In the genomic region with DNA sequence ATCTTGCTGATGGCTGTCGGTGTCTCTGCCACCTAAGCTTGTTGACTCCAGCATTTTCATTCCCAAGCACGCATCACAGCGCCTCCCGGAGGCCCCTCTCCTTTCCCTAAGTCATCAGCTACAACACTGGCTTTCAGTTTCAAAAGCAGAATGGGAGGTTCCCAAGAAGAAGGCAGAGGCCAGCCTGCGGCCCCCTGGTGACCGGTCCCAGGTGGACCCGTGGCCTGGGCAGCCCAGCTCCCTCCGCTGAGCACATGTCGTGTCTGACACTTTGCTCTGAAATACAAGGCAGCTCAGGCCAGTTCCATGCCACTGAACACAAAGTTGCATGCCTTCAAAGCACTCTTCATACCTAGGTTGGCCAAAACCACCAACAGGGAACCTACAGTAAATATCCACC, we compare ENCODE assay signal across 10 cellular contexts. TPM values are rescaled to one million over a fixed set of nuclear protein-coding genes. Genes with fewer than 3 reads are reported as not detected.
A peak's percentile ranks its signal among the peaks of the same experiment; 100 is the strongest.
DNase-seq lines count a peak whose midpoint lies in the region; ATAC-seq, FAIRE-seq and TF ChIP-seq lines count a peak whose summit lies in the region.
"Had no signal": no experiment of that assay in that cellular context is flagged by ENCODE, and none has a peak within 500 bp of the region (broad histone marks: within the 10 kb centered on the region; RNA-seq: fewer than 3 reads in every experiment).

No MANE protein-coding gene starts in this region.

- no peak overlapping the region for H3K27ac ChIP-seq in CD4-positive, alpha-beta T cell (ENCODE audit: low read depth, low read length)
- H3K27ac ChIP-seq in pancreas = peak overlapping the region in 2 of 4 donors; percentile 58 to 81

- no peaks in the 10 kb centered on the region for H3K27me3 ChIP-seq in CD4-positive, alpha-beta T cell (ENCODE audit: control insufficient read depth, insufficient read depth, low read length)
- no peaks in the 10 kb centered on the region for H3K27me3 ChIP-seq in pancreas

- H3K9me3 Mint-ChIP-seq in CD4-positive, alpha-beta T cell = no peaks in the 10 kb centered on the region

- H3K4me1 Mint-ChIP-seq in CD4-positive, alpha-beta T cell (ENCODE audit: low read depth) = peaks cover 47% of the 10 kb centered on the region
- peaks cover 45% of the 10 kb centered on the region for H3K4me1 Mint-ChIP-seq in T-helper 17 cell

- no peak for DNase-seq in CD4-positive, alpha-beta T cell
- no peak for DNase-seq in T-helper 17 cell
- DNase-seq in fibroblast of pulmonary artery (ENCODE audit: low read depth) = peak; percentile 64
- DNase-seq in pancreas = no peak
- DNase-seq in stimulated activated CD4-positive, alpha-beta T cell treated with anti-CD3 and anti-CD28 coated beads, Interleukin-4, amount 100 ng/mL, for 1 hour = no peak
- DNase-seq: NCI-H1436 treated with DMSO at 0.1 percent for 48 hours had no signal

- FAIRE-seq in pancreas (lab: Jason Lieb, UNC) = no peak
- FAIRE-seq: G401.6 had no signal

- H3K36me3 Mint-ChIP-seq in CD4-positive, alpha-beta T cell (ENCODE audit: low read depth) = peaks cover 54% of the 10 kb centered on the region
- H3K36me3 Mint-ChIP-seq in T-helper 17 cell (ENCODE audit: low read depth) = peaks cover 2% of the 10 kb centered on the region

- TF ChIP-seq CTCF in CD4-positive, alpha-beta T cell (IDR thresholded peaks at IDR 0.05) = no peak
- TF ChIP-seq CTCF in fibroblast of pulmonary artery (IDR thresholded peaks at IDR 0.05; ENCODE audit: low read length, missing control alignments) = peak; percentile 38
- TF ChIP-seq CTCF in pancreas (IDR thresholded peaks at IDR 0.05) = no peak

- peaks cover 37 to 46% (median 45%) of the 10 kb centered on the region in 3 donors for H3K4me1 ChIP-seq in pancreas

- WGBS in pancreas, 2 donors = 37 to 42% methylated on average over 9 of the region's 9 CpGs

- H3K27me3 Mint-ChIP-seq in CD4-positive, alpha-beta T cell = no peaks in the 10 kb centered on the region
- H3K27me3 Mint-ChIP-seq in T-helper 17 cell = no peaks in the 10 kb centered on the region

- H3K27ac Mint-ChIP-seq in CD4-positive, alpha-beta T cell = peak overlapping the region; percentile 33
- peak overlapping the region; percentile 47 for H3K27ac Mint-ChIP-seq in T-helper 17 cell

- intact Hi-C loops in CD4-positive, alpha-beta T cell (cut with DNase I, micrococcal nuclease) = no loop called here
- intact Hi-C loops in pancreas (cut with DNase I) = no loop called here

- H3K9me3 ChIP-seq in CD4-positive, alpha-beta T cell (ENCODE audit: control insufficient read depth, low read length) = no peaks in the 10 kb centered on the region
- no peaks in the 10 kb centered on the region for H3K9me3 ChIP-seq in T-helper 17 cell (ENCODE audit: control insufficient read depth, low read length, poor library complexity, severe bottlenecking)
- H3K9me3 ChIP-seq in pancreas = no peaks in the 10 kb centered on the region

- POLR2A ChIA-PET in CD4-positive, alpha-beta T cell (lab: Charles Lee) = no interaction called here

- H3K4me3 Mint-ChIP-seq in CD4-positive, alpha-beta T cell = no peak overlapping the region
- H3K4me3 Mint-ChIP-seq in T-helper 17 cell = no peak overlapping the region

- CTCF ChIA-PET in CD4-positive, alpha-beta T cell (lab: Charles Lee) = no interaction called here

- ATAC-seq in CD4-positive, alpha-beta T cell (ENCODE audit: poor library complexity) = no peak
- ATAC-seq in T-helper 17 cell (no peak), pancreas (peak in 3 of 4 donors; percentile 1 to 4 (median 2)), HG03196 (IDR thresholded peaks at IDR 0.05; ENCODE audit: unreplicated experiment) (no peak), GM18502 (IDR thresholded peaks at IDR 0.05; ENCODE audit: poor library complexity, unreplicated experiment) (no peak), esophagus mucosa (no peak)

- peaks cover 0 to 13% (median 0%) of the 10 kb centered on the region in 3 donors for H3K36me3 ChIP-seq in pancreas

- H3K4me3 ChIP-seq in fibroblast of pulmonary artery (replicated peaks; ENCODE audit: low read depth, low read length) (peak overlapping the region; percentile 27), pancreas (peak overlapping the region in 1 of 4 donors; percentile 36)

RNA-seq across cellular contexts. Expression of a gene that starts 8.5 kb away (rescaled TPM):
- 10 to 100 TPM; 18.3 to 22.1 TPM for total RNA-seq in CD4-positive, alpha-beta T cell
- total RNA-seq in T-helper 17 cell (10 to 100 TPM; 27.1 to 30.3 TPM), pancreas (10 to 100 TPM; 21.6 to 37.5 (median 25.4) TPM), esophagus mucosa (27.5 TPM)
- 10 to 100 TPM; 19.6 to 28.6 TPM for polyA plus RNA-seq in pancreas

Comparison
In these comparisons a context has a peak if more than half of its experiments do, and no peak if none do; other contexts are left out.
1. ATAC-seq: peak in pancreas (3 of 4); none in CD4-positive, alpha-beta T cell (single experiment), T-helper 17 cell (single experiment), HG03196 (single experiment), GM18502 (single experiment) and esophagus mucosa (single experiment).